1 cellular context compared by ENCODE assay signal in the genomic region with DNA sequence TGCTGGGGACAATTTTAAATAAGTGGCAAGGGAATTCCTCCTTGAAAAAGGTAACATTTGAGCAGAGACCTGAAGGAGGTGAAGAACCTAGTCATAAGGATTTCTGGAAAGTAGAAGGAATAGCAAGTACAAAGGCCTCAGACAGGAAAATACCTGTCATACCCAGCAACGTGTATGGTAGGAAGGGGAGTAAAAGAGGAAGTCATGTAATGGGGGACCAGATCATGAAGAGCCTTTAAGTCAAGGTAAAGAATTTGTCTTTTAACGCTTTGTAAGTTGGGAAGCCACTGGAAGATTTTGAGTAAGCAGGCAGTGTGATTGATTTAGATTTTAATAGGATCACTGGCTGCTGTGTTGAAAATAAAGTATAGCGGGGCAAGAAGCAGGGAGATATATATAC.
TF ChIP-seq lines count a peak whose summit lies in the region.

No MANE protein-coding gene starts in this region.

TF ChIP-seq in HepG2, 621 proteins besides CTCF, POLR2A, EP300 and RAD21:
- TF ChIP-seq EEA1 (CRISPR knock-in tag; IDR thresholded peaks at IDR 0.05; ENCODE audit: borderline replicate concordance), result no peak
- TF ChIP-seq MXD4 (CRISPR knock-in tag; IDR thresholded peaks at IDR 0.05), result no peak
- no peak for TF ChIP-seq BHLHE40 (IDR thresholded peaks at IDR 0.05; ENCODE audit: low read length)
- no peak for TF ChIP-seq KAT2B (IDR thresholded peaks at IDR 0.05; ENCODE audit: borderline replicate concordance, low read depth, low read length)
- no peak for TF ChIP-seq TFE3 (CRISPR knock-in tag; IDR thresholded peaks at IDR 0.05)
- no peak for TF ChIP-seq ZNF784 (CRISPR knock-in tag; IDR thresholded peaks at IDR 0.05; ENCODE audit: borderline replicate concordance)
- TF ChIP-seq NFIC (IDR thresholded peaks at IDR 0.05; ENCODE audit: low read length), result no peak
- no peak for TF ChIP-seq RNF2 (conservative IDR thresholded peaks at IDR 0.05; ENCODE audit: low read depth)
- TF ChIP-seq ZNF605 (CRISPR knock-in tag; IDR thresholded peaks at IDR 0.05), result no peak
- no peak for TF ChIP-seq RXRB (CRISPR knock-in tag; IDR thresholded peaks at IDR 0.05; ENCODE audit: borderline replicate concordance)
- no peak for TF ChIP-seq HNF4A (CRISPR knock-in tag; IDR thresholded peaks at IDR 0.05)
- no peak for TF ChIP-seq ZNF792 (CRISPR knock-in tag; IDR thresholded peaks at IDR 0.05)
- TF ChIP-seq ISL2 (CRISPR knock-in tag; IDR thresholded peaks at IDR 0.05), result no peak
- TF ChIP-seq MEIS2 (CRISPR knock-in tag; IDR thresholded peaks at IDR 0.05), result no peak
- TF ChIP-seq, protein P1, sequence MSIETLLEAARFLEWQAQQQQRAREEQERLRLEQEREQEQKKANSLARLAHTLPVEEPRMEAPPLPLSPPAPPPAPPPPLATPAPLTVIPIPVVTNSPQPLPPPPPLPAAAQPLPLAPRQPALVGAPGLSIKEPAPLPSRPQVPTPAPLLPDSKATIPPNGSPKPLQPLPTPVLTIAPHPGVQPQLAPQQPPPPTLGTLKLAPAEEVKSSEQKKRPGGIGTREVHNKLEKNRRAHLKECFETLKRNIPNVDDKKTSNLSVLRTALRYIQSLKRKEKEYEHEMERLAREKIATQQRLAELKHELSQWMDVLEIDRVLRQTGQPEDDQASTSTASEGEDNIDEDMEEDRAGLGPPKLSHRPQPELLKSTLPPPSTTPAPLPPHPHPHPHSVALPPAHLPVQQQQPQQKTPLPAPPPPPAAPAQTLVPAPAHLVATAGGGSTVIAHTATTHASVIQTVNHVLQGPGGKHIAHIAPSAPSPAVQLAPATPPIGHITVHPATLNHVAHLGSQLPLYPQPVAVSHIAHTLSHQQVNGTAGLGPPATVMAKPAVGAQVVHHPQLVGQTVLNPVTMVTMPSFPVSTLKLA (IDR thresholded peaks at IDR 0.05), result no peak
